Comparison of ENCODE assay signal across 29 cellular contexts in genomic region chr5:176802116-176802784, GRCh38. TPM values are rescaled to one million over a fixed set of nuclear protein-coding genes. Genes with fewer than 3 reads are reported as not detected.
"Had no signal": no experiment of that assay in that cellular context is flagged by ENCODE, and none has a peak within 500 bp of the region (broad histone marks: within the 10 kb centered on the region; RNA-seq: fewer than 3 reads in every experiment).

No MANE protein-coding gene starts in this region.

- H3K4me1 ChIP-seq: esophagus squamous epithelium, gastroesophageal sphincter, heart right ventricle had no signal

- H3K36me3 ChIP-seq: brain microvascular endothelial cell, esophagus squamous epithelium, gastroesophageal sphincter, heart right ventricle, WERI-Rb-1 had no signal

- H3K27ac ChIP-seq: brain microvascular endothelial cell, epithelial cell of prostate, esophagus squamous epithelium, gastroesophageal sphincter, heart right ventricle, WERI-Rb-1 had no signal

- DNase-seq: activated B cell treated with CpG ODN at 0.5 μM for 24 hours; activated CD4-positive, alpha-beta T cell treated with anti-CD3 and anti-CD28 coated beads for 48 hours; activated CD4-positive, alpha-beta T cell treated with anti-CD3 and anti-CD28 coated beads, Interleukin-2, amount 50 U/mL, for 1 hour; activated CD4-positive, alpha-beta T cell treated with anti-CD3 and anti-CD28 coated beads, Interleukin-2, amount 50 U/mL, for 48 hours; activated CD8-positive, alpha-beta memory T cell treated with anti-CD3 and anti-CD28 coated beads for 24 hours; activated CD8-positive, alpha-beta T cell treated with anti-CD3 and anti-CD28 coated beads for 36 hours; activated effector memory CD4-positive, alpha-beta T cell treated with Interleukin-2 at 50 U/mL for 16 hours; activated gamma-delta T cell treated with Interleukin-2 at 50 U/mL for 16 hours; activated naive CD4-positive, alpha-beta T cell treated with anti-CD3 and anti-CD28 coated beads, Interleukin-2, amount 50 U/mL, for 16 hours; activated naive CD4-positive, alpha-beta T cell treated with Interleukin-2 at 50 U/mL for 16 hours; activated T-cell treated with anti-CD3 and anti-CD28 coated beads, Interleukin-2, amount 50 U/mL, for 4 hours; amniotic stem cell; brain microvascular endothelial cell; cortex of kidney; dermis blood vessel endothelial cell; effector CD8-positive, alpha-beta T cell; esophagus squamous epithelium; foreskin melanocyte; heart right ventricle; T-helper 17 cell; T1000; WERI-Rb-1 had no signal

- H3K4me3 ChIP-seq: esophagus squamous epithelium, gastroesophageal sphincter, heart right ventricle had no signal

- H3K9me3 ChIP-seq: esophagus squamous epithelium, gastroesophageal sphincter, heart right ventricle had no signal

- ATAC-seq: activated CD4-positive, CD25-positive, alpha-beta regulatory T cell treated with anti-CD3 and anti-CD28 coated beads, Interleukin-2, amount 50 U/mL, for 24 hours; activated CD8-positive, alpha-beta T cell treated with anti-CD3 and anti-CD28 coated beads for 36 hours; activated T-cell treated with anti-CD3 and anti-CD28 coated beads, Interleukin-2, amount 50 U/mL, for 4 hours; activated T-helper 17 cell treated with anti-CD3 and anti-CD28 coated beads, Interleukin-2, amount 50 U/mL, for 72 hours; gastroesophageal sphincter; heart right ventricle; T-helper 17 cell had no signal

RNA-seq across cellular contexts. Expression of gene UNC5A, which starts 8.1 kb away (rescaled TPM):
- total RNA-seq: activated B cell treated with CpG ODN at 0.5 μM for 24 hours; activated CD8-positive, alpha-beta T cell treated with anti-CD3 and anti-CD28 coated beads for 36 hours; activated T-cell treated with anti-CD3 and anti-CD28 coated beads, Interleukin-2, amount 50 U/mL, for 4 hours; activated T-helper 17 cell treated with anti-CD3 and anti-CD28 coated beads, Interleukin-2, amount 50 U/mL, for 72 hours; bronchial epithelial cell; fibroblast of lung; fibroblast of villous mesenchyme; T-helper 17 cell had no signal
